In the genomic region with DNA sequence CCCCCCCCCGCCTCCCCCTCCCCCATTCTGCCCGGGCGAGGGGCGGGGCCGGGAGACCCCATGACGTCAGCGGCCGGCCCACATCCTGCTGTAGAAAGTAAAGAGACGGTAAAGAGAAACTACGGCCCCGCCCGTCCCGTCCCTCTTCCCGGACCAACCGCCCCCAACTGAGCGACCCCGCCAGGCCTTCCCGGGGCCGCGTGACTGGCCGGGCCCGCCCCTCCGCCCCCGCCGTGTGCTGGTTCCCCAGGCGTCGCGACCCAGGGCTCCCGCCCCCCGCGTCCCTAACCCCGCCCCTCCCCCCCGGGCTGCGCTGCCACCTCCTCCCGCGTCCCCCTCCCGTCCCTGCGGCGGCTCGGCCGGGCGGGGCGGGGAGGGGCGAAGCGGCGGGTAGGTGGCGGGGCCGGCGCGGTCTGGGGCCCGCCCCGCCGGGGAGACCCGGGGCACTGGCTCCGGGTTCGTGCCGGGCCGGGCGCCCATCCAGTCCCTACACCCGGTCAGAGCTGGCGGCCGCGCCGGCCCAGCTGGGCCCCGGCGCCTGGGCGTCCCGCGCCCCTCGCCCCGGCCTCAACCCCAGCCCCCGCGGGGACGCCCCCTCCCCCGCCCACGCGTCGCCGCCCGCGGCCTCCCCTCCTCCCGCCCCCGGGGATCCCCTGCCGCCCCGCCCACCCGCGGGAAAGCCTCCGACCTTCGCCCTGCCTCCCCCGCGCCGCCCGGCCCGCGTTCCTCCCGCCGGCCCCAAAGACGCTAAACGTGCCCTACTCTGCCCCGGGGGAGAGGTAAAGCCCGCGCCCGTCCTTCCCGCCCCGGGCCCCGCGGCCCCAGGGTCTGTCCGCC, we compare ENCODE assay signal across 8 cellular contexts. TPM values are rescaled to one million over a fixed set of nuclear protein-coding genes. Genes with fewer than 3 reads are reported as not detected.
DNase-seq lines count a peak whose midpoint lies in the region; ATAC-seq lines count a peak whose summit lies in the region.

No MANE protein-coding gene starts in this region.

- peak overlapping the region; percentile 39 for H3K27ac ChIP-seq in cingulate gyrus (ENCODE audit: low read depth, low read length)

- peak; percentile 64 for ATAC-seq in GM19324 (IDR thresholded peaks at IDR 0.05; ENCODE audit: low FRiP score, unreplicated experiment)
- ATAC-seq in HG03457 (IDR thresholded peaks at IDR 0.05; ENCODE audit: unreplicated experiment) = peak; percentile 43
- ATAC-seq in left lobe of liver = peak; percentile 72

- DNase-seq in C1 segment of cervical spinal cord (lab: John Stamatoyannopoulos, UW) = peak; percentile 55 to 97 (median 90)
- DNase-seq in NCI-H526 (lab: John Stamatoyannopoulos, UW) = peak; percentile 86 to 97
- peak; percentile 98 for DNase-seq in activated CD4-positive, alpha-beta T cell treated with anti-CD3 and anti-CD28 coated beads for 48 hours
- peak; percentile 98 for DNase-seq in left lobe of liver (ENCODE audit: low spot score)
- DNase-seq in stimulated activated CD4-positive, alpha-beta T cell treated with anti-CD3 and anti-CD28 coated beads, Interleukin-4, amount 100 ng/mL, for 1 hour = peak; percentile 96

RNA-seq across cellular contexts. Expression of a gene that starts 0.6 kb away (rescaled TPM):
- 9.7 TPM for total RNA-seq in left lobe of liver

Comparison
In these comparisons a context has a peak if more than half of its experiments do, and no peak if none do; other contexts are left out.
1. Peak in every context shown above with its lines: DNase-seq, ATAC-seq and H3K27ac ChIP-seq.